8 cellular contexts compared by ENCODE assay signal in genomic region chr17:49132699-49133364, GRCh38. TPM values are rescaled to one million over a fixed set of nuclear protein-coding genes. Genes with fewer than 3 reads are reported as not detected.
DNase-seq lines count a peak whose midpoint lies in the region; ATAC-seq, FAIRE-seq and TF ChIP-seq lines count a peak whose summit lies in the region.

Gene B4GALNT2 (plus strand): TSS chr17:49132769. CDS start chr17:49132793, 24 bp downstream.

- peak within 1 kb of the TSS; percentile 57 for H3K4me2 ChIP-seq in endothelial cell of umbilical vein (ENCODE audit: insufficient read depth, low read length)

- ATAC-seq in GM19351 (IDR thresholded peaks at IDR 0.05; ENCODE audit: unreplicated experiment): no peak

- DNase-seq in COLO668 (lab: John Stamatoyannopoulos, UW; ENCODE audit: unreplicated experiment) (peak; percentile 2), Peyer's patch (peak in 2 of 3 donors; percentile 69 to 81), endothelial cell of umbilical vein (ENCODE audit: low read depth, low spot score) (no peak), ovary (no peak), amniotic stem cell (lab: John Stamatoyannopoulos, UW) (no peak), glomerular visceral epithelial cell (ENCODE audit: extremely low spot score) (no peak), NK-92 (lab: John Stamatoyannopoulos, UW; ENCODE audit: unreplicated experiment) (no peak)

- no peak for TF ChIP-seq CTCF in Peyer's patch (IDR thresholded peaks at IDR 0.05)
- TF ChIP-seq CTCF in endothelial cell of umbilical vein (IDR thresholded peaks at IDR 0.05; ENCODE audit: extremely low read depth in 1 of 2, insufficient read depth in 1 of 2, low read depth in 1 of 2, low read length in 2 of 2): no peak
- no peak for TF ChIP-seq CTCF in ovary (IDR thresholded peaks at IDR 0.05)

- intact Hi-C loops in endothelial cell of umbilical vein (cut with micrococcal nuclease): no loop called here
- intact Hi-C loops in ovary (cut with DNase I): no loop called here

- H3K9me1 ChIP-seq in endothelial cell of umbilical vein (replicated peaks; ENCODE audit: control insufficient read depth, extremely low read depth, insufficient read depth, low read length): no peaks in the 10 kb centered on the region

- peaks cover 0 to 7% of the 10 kb centered on the region in 2 donors for H3K27me3 ChIP-seq in Peyer's patch
- peaks cover 22 to 23% of the 10 kb centered on the region in 2 experiments for H3K27me3 ChIP-seq in endothelial cell of umbilical vein (ENCODE audit: control insufficient read depth in 2 of 2, insufficient read depth in 2 of 2, low read length in 2 of 2)
- no peaks in the 10 kb centered on the region for H3K27me3 ChIP-seq in ovary

- H3K9ac ChIP-seq in endothelial cell of umbilical vein (replicated peaks; ENCODE audit: extremely low read depth, insufficient read depth, low read length): no peak within 1 kb of the TSS

- H3K36me3 ChIP-seq in Peyer's patch: no peaks in the 10 kb centered on the region
- no peaks in the 10 kb centered on the region for H3K36me3 ChIP-seq in endothelial cell of umbilical vein (ENCODE audit: control insufficient read depth in 2 of 2, extremely low read depth in 1 of 2, insufficient read depth in 2 of 2, low read length in 2 of 2)
- no peaks in the 10 kb centered on the region for H3K36me3 ChIP-seq in ovary

- no TSS peak for BruUV-seq in endothelial cell of umbilical vein (replicated peaks; lab: Mats Ljungman, UMichigan)

- H3K79me2 ChIP-seq in endothelial cell of umbilical vein (ENCODE audit: control insufficient read depth, insufficient read depth, low read length): no peaks in the 10 kb centered on the region

- TF ChIP-seq POLR2A in Peyer's patch (IDR thresholded peaks at IDR 0.05): peak; percentile 31 to 62
- TF ChIP-seq POLR2A in endothelial cell of umbilical vein (IDR thresholded peaks at IDR 0.05; ENCODE audit: low read depth, low read length): no peak
- no peak for TF ChIP-seq POLR2A in ovary (IDR thresholded peaks at IDR 0.05)

- WGBS in ovary, 3 donors: 3 to 4% (median 3%) methylated on average over 61 to 65 of the region's 65 CpGs

- TF ChIP-seq EP300 in ovary (IDR thresholded peaks at IDR 0.05): no peak

- CTCF ChIA-PET in endothelial cell of umbilical vein (lab: Charles Lee): interaction anchor here (0.8 kb wide), 1 partner anchor 12 kb away, joined by 3 read pairs; no protein-coding TSS in a partner anchor

- H3K27ac ChIP-seq in Peyer's patch (peak within 1 kb of the TSS in 2 of 4 donors; percentile 44 to 74), endothelial cell of umbilical vein (ENCODE audit: insufficient read depth, low read depth, low read length) (no peak within 1 kb of the TSS), ovary (no peak within 1 kb of the TSS)

- POLR2A ChIA-PET in endothelial cell of umbilical vein (lab: Charles Lee): no interaction called here

- H2AFZ ChIP-seq in endothelial cell of umbilical vein (ENCODE audit: low read depth, low read length): peak within 1 kb of the TSS; percentile 65

- no peaks in the 10 kb centered on the region for H4K20me1 ChIP-seq in endothelial cell of umbilical vein (replicated peaks; ENCODE audit: control insufficient read depth, extremely low read depth, insufficient read depth, low read length)

- H3K4me3 ChIP-seq in Peyer's patch (peak within 1 kb of the TSS; percentile 25 to 68 (median 44)), endothelial cell of umbilical vein (replicated peaks in 1 of 3; ENCODE audit: insufficient read depth in 1 of 3, low read depth in 1 of 3, low read length in 3 of 3) (peak within 1 kb of the TSS; percentile 24 to 46 (median 33)), ovary (peak within 1 kb of the TSS; percentile 28)

- peaks cover 0 to 12% (median 5%) of the 10 kb centered on the region in 4 donors for H3K4me1 ChIP-seq in Peyer's patch
- H3K4me1 ChIP-seq in endothelial cell of umbilical vein (ENCODE audit: control insufficient read depth, extremely low read depth, insufficient read depth, low read length): peaks cover 7% of the 10 kb centered on the region
- H3K4me1 ChIP-seq in ovary (ENCODE audit: insufficient read depth): no peaks in the 10 kb centered on the region

- H3K9me3 ChIP-seq in Peyer's patch: no peaks in the 10 kb centered on the region
- no peaks in the 10 kb centered on the region for H3K9me3 ChIP-seq in endothelial cell of umbilical vein (replicated peaks; ENCODE audit: control insufficient read depth, insufficient read depth, low read length)
- peaks cover 0 to 19% of the 10 kb centered on the region in 2 donors for H3K9me3 ChIP-seq in ovary

- dilution Hi-C loops in endothelial cell of umbilical vein (cut with MboI; ENCODE audit: extremely low pct_ligation_motif_present, low sequenced_read_pairs): no loop called here

- FAIRE-seq in endothelial cell of umbilical vein (lab: Jason Lieb, UNC): no peak

TF ChIP-seq in endothelial cell of umbilical vein, 7 proteins besides CTCF, POLR2A, EP300 and RAD21:
- TF ChIP-seq JUN (IDR thresholded peaks at IDR 0.05; ENCODE audit: borderline replicate concordance, insufficient read depth, insufficient read length, low read depth) (no peak), POLR2AphosphoS5 (IDR thresholded peaks at IDR 0.05; ENCODE audit: insufficient read depth, low read depth, low read length) (no peak), EZH2 (IDR thresholded peaks at IDR 0.05; ENCODE audit: borderline replicate concordance, low read depth, low read length, severe bottlenecking) (peak; percentile 91), GATA2 (IDR thresholded peaks at IDR 0.05; ENCODE audit: insufficient read depth, insufficient read length, low read depth, low read length) (no peak), MAX (IDR thresholded peaks at IDR 0.05; ENCODE audit: insufficient read depth, insufficient read length) (no peak)

RNA-seq across cellular contexts. Expression of gene B4GALNT2, which starts in this region (rescaled TPM):
- 10 to 100 TPM in 1 of 4 donors, 1 to 10 TPM in 2, under 1 TPM in 1; 0.83 to 11.2 (median 7.5) TPM for total RNA-seq in Peyer's patch
- total RNA-seq in endothelial cell of umbilical vein: 0.11 and 0.14 TPM in 2 replicates
- not detected in 2 replicates for polyA plus RNA-seq in endothelial cell of umbilical vein
- polyA plus RNA-seq in endothelial cell of umbilical vein (2011; cell fraction: cytosol; rRNA removed): not detected in 2 replicates
- polyA plus RNA-seq in endothelial cell of umbilical vein (2011; cell fraction: nucleus; rRNA removed): not detected in 2 replicates
- polyA plus RNA-seq in endothelial cell of umbilical vein (2012): 0.03 TPM in 1 of 2 replicates, not detected in the other
- not detected in 2 replicates for polyA minus RNA-seq in endothelial cell of umbilical vein
- polyA minus RNA-seq in endothelial cell of umbilical vein (2011; cell fraction: cytosol; rRNA and poly(A)+ RNA removed): not detected
- polyA minus RNA-seq in endothelial cell of umbilical vein (2011; cell fraction: nucleus; rRNA and poly(A)+ RNA removed): 0.10 and 0.24 TPM in 2 replicates
- total RNA-seq in ovary: under 1 TPM in 4 of 7 donors, not detected in 3; under 0.01 to 0.03 (median 0.03) TPM
- not detected for polyA plus RNA-seq in ovary

Comparison
In these comparisons a context has a peak if more than half of its experiments do, and no peak if none do; other contexts are left out.
1. DNase-seq: peak in COLO668 (single experiment) and Peyer's patch (2 of 3); none in endothelial cell of umbilical vein (single experiment), ovary (0 of 5), amniotic stem cell (single experiment), glomerular visceral epithelial cell (single experiment) and NK-92 (single experiment).
2. POLR2A ChIP-seq: peak in Peyer's patch (2 of 2); none in endothelial cell of umbilical vein (single experiment) and ovary (single experiment).
3. Peak in every context shown above with its lines, with median percentiles within 50 percentile points of each other: H3K4me3 ChIP-seq.